In the genomic region with DNA sequence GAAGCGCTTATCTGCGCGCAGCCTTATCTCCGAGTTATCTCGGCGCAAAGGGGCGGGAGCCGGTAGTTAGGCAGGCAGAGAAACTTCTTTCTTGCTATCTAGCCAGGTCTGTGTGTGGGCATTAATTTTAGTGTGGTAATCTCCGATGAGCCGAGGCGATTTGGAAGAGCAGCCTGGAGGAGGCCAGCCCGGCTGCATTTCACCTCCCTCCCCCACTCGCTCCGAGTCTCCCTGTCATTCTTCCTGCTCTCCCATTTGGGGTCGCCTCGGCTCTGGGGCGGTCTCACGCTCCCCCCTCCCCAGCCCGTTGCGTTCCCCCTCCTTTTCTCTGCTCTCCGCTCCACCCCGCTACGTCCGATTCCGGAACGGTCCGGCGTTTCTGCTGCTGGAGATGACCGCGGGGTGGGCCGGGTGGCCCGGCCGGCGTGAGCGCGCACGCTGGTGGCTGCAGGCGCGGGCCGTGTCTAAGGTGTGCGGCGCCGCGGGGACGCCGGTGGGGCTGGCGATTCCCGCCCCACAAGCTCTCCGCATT, we compare ENCODE assay signal across 7 cellular contexts. TPM values are rescaled to one million over a fixed set of nuclear protein-coding genes. Genes with fewer than 3 reads are reported as not detected.
DNase-seq lines count a peak whose midpoint lies in the region; ATAC-seq and TF ChIP-seq lines count a peak whose summit lies in the region.

No MANE protein-coding gene starts in this region.

- intact Hi-C loops in breast epithelium (cut with DNase I; ENCODE audit: low total_unique reads), result loop anchor here (5.0 to 10.0 kb wide), 3 partner anchors 175 to 488 kb away; no protein-coding TSS in a partner anchor
- intact Hi-C loops in left lung (cut with DNase I), result loop anchor here in 1 of 2 donors (10.0 kb wide), 2 partner anchors 175 to 395 kb away; no protein-coding TSS in a partner anchor

- peak; percentile 23 for ATAC-seq in GM18868 (IDR thresholded peaks at IDR 0.05; ENCODE audit: unreplicated experiment)
- ATAC-seq in left lung, result peak; percentile 2
- ATAC-seq in HG03571 (IDR thresholded peaks at IDR 0.05; ENCODE audit: unreplicated experiment), result no peak

- TF ChIP-seq POLR2A in breast epithelium (IDR thresholded peaks at IDR 0.05), result no peak
- no peak for TF ChIP-seq POLR2A in tibial nerve (IDR thresholded peaks at IDR 0.05)

- no peaks in the 10 kb centered on the region for H3K36me3 ChIP-seq in breast epithelium
- no peaks in the 10 kb centered on the region for H3K36me3 ChIP-seq in left lung
- no peaks in the 10 kb centered on the region for H3K36me3 ChIP-seq in tibial nerve

- H3K9me3 ChIP-seq in breast epithelium (no peaks in the 10 kb centered on the region), left lung (no peaks in the 10 kb centered on the region), tibial nerve (no peaks in the 10 kb centered on the region)

- peak overlapping the region; percentile 89 for H3K4me3 ChIP-seq in LNCaP clone FGC (ENCODE audit: low read depth, low read length)
- H3K4me3 ChIP-seq in breast epithelium, result peak overlapping the region; percentile 66 to 90 (median 79)
- H3K4me3 ChIP-seq in left lung, result peak overlapping the region; percentile 57 to 66
- peak overlapping the region; percentile 52 to 82 (median 69) for H3K4me3 ChIP-seq in tibial nerve

- 1 to 2% methylated on average over 42 to 48 of the region's 49 CpGs for WGBS in tibial nerve, 2 donors

- 0 out of 2 replicates have a peak, but pooled peaks have one; percentile 2 for TF ChIP-seq CTCF in LNCaP clone FGC (IDR thresholded peaks at IDR 0.05; ENCODE audit: control insufficient read depth, extremely low read depth, insufficient read depth)
- no peak for TF ChIP-seq CTCF in breast epithelium (IDR thresholded peaks at IDR 0.05)
- TF ChIP-seq CTCF in left lung (IDR thresholded peaks at IDR 0.05), result no peak
- no peak for TF ChIP-seq CTCF in tibial nerve (IDR thresholded peaks at IDR 0.05)

- H3K27me3 ChIP-seq in breast epithelium (peaks cover 0 to 39% of the 10 kb centered on the region in 2 donors), left lung (peaks cover 37 to 99% of the 10 kb centered on the region in 2 donors), tibial nerve (peaks cover 9 to 95% of the 10 kb centered on the region in 2 donors)

- no peak for TF ChIP-seq EP300 in tibial nerve (IDR thresholded peaks at IDR 0.05)

- H3K4me1 ChIP-seq in breast epithelium (peaks cover 6 to 10% of the 10 kb centered on the region in 2 donors), left lung (peaks cover 0 to 21% of the 10 kb centered on the region in 2 donors), tibial nerve (peaks cover 0 to 63% (median 22%) of the 10 kb centered on the region in 4 donors)

- DNase-seq in LNCaP clone FGC (ENCODE audit: low read depth) (peak; percentile 23), breast epithelium (ENCODE audit: low spot score in 2 of 2) (no peak), left lung (peak; percentile 49 to 78), tibial nerve (ENCODE audit: low spot score in 2 of 2) (no peak), NCI-H446 (lab: John Stamatoyannopoulos, UW) (no peak)

- H3K27ac ChIP-seq in breast epithelium, result peak overlapping the region; percentile 85 to 87
- peak overlapping the region; percentile 91 to 97 for H3K27ac ChIP-seq in left lung
- H3K27ac ChIP-seq in tibial nerve, result peak overlapping the region; percentile 51 to 82 (median 78)

RNA-seq across cellular contexts. Expression of a gene that starts 0.6 kb away (rescaled TPM):
- 10 to 100 TPM in 2 of 3 donors, 1 to 10 TPM in 1; 3.0 to 11.1 (median 11.0) TPM for total RNA-seq in breast epithelium
- total RNA-seq in left lung, result 10 to 100 TPM; 20.6 to 29.9 TPM
- total RNA-seq in tibial nerve, result 1 to 10 TPM; 4.2 to 8.4 (median 7.2) TPM

Comparison
In these comparisons a context has a peak if more than half of its experiments do, and no peak if none do; other contexts are left out.
1. DNase-seq: peak in LNCaP clone FGC (single experiment) and left lung (2 of 2); none in breast epithelium (0 of 2), tibial nerve (0 of 2) and NCI-H446 (0 of 2).
2. Peak in every context shown above with its lines, with median percentiles within 50 percentile points of each other: H3K4me3 ChIP-seq and H3K27ac ChIP-seq.